Comparison of ENCODE assay signal across 8 cellular contexts in the genomic region with DNA sequence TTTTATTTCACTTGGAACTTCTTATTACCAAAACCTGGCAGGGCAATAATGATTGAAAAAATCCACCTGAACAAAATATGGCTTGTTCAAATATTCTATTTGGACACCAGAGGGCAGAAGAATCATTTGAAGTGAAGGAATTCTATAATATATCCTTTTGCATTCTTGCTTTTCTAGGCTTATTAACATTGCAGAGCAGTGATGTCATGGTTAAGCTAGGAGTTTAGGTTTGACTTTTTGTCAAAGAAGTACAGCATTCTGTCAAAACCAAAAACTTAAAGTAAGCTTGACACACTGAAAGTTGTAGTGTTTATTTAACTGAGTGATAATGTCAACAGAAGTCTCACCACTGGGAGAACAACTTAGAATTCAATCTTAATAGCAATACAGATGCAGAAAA.
DNase-seq lines count a peak whose midpoint lies in the region; ATAC-seq and TF ChIP-seq lines count a peak whose summit lies in the region.

No MANE protein-coding gene starts in this region.

- peak; percentile 37 to 49 for TF ChIP-seq CTCF in mammary epithelial cell (conservative IDR thresholded peaks at IDR 0.05 in 1 of 2, IDR thresholded peaks at IDR 0.05 in 1 of 2; ENCODE audit: extremely low read depth in 1 of 2, insufficient read depth in 1 of 2, low read depth in 1 of 2, low read length in 2 of 2)
- peak; percentile 63 to 72 (median 68) for TF ChIP-seq CTCF in nephron (IDR thresholded peaks at IDR 0.05; ENCODE audit: unreplicated experiment in 3 of 3)

- H3K9me3 Mint-ChIP-seq in nephron, result no peaks in the 10 kb centered on the region

- H3K9ac ChIP-seq in mammary epithelial cell (ENCODE audit: insufficient read depth, low read length) (no peak overlapping the region), neuronal stem cell (ENCODE audit: low read depth, low read length, poor library complexity) (no peak overlapping the region)

- no peak overlapping the region for H3K14ac ChIP-seq in neuronal stem cell (ENCODE audit: low read length)

- H3K4me3 ChIP-seq in mammary epithelial cell (replicated peaks in 1 of 3; ENCODE audit: insufficient read depth in 1 of 3, low read depth in 2 of 3, low read length in 3 of 3) (no peak overlapping the region), neuronal stem cell (ENCODE audit: low read length in 2 of 2) (no peak overlapping the region)

- H2BK5ac ChIP-seq in neuronal stem cell (ENCODE audit: low read length), result no peak overlapping the region

- H3K4me3 Mint-ChIP-seq in nephron, result no peak overlapping the region

- BruUV-seq in mammary epithelial cell (replicated peaks; lab: Mats Ljungman, UMichigan), result no TSS peak

- H4K20me1 ChIP-seq in mammary epithelial cell (ENCODE audit: insufficient read depth, low read length), result no peaks in the 10 kb centered on the region

- no peaks in the 10 kb centered on the region for H3K4me1 ChIP-seq in mammary epithelial cell (ENCODE audit: insufficient read depth, low read length)
- H3K4me1 ChIP-seq in neuronal stem cell (ENCODE audit: control insufficient read depth in 2 of 2, insufficient read depth in 1 of 2, low read depth in 1 of 2, low read length in 2 of 2), result no peaks in the 10 kb centered on the region

- peak; percentile 52 for ATAC-seq in GM21447 (IDR thresholded peaks at IDR 0.05; ENCODE audit: unreplicated experiment)

- in situ Hi-C loops in mammary epithelial cell (cut with MboI; ENCODE audit: low sequenced_read_pairs in 2 of 2), result loop anchor here (25.0 kb wide), 4 partner anchors 431 to 806 kb away; no protein-coding TSS in a partner anchor

- no peak overlapping the region for H3K18ac ChIP-seq in neuronal stem cell (ENCODE audit: low read length)

- no peak overlapping the region for H2BK15ac ChIP-seq in neuronal stem cell (ENCODE audit: low read length)

- no peak overlapping the region for H2BK120ac ChIP-seq in neuronal stem cell (ENCODE audit: low read depth, low read length)

- no peak overlapping the region for H4K8ac ChIP-seq in neuronal stem cell (ENCODE audit: low read depth, low read length)

- no peak overlapping the region for H4K91ac ChIP-seq in neuronal stem cell (ENCODE audit: low read depth, low read length, poor library complexity)

- intact Hi-C loops in mammary epithelial cell (cut with micrococcal nuclease), result loop anchor here (1.0 to 2.0 kb wide), 4 partner anchors 434 to 820 kb away; no protein-coding TSS in a partner anchor

- DNase-seq in D341Med (ENCODE audit: low spot score), result peak; percentile 12
- DNase-seq in NCI-H2081 treated with DMSO at 0.1 percent for 48 hours (lab: John Stamatoyannopoulos, UW), result peak; percentile 26
- DNase-seq in mammary epithelial cell, result peak; percentile 15
- DNase-seq in stimulated activated naive CD4-positive, alpha-beta T cell treated with Interleukin-2 at 50 U/mL for 16 hours (lab: John Stamatoyannopoulos, UW), result no peak
- DNase-seq in neuronal stem cell (ENCODE audit: low spot score), result no peak
- no peak for DNase-seq in NK-92 treated with Interleukin-12 subunit alpha and Interleukin-12 subunit beta, amount 100 ng/mL, for 24 hours (lab: John Stamatoyannopoulos, UW)

- H3K4ac ChIP-seq in neuronal stem cell (ENCODE audit: low read length), result no peak overlapping the region

- no peak overlapping the region for H3K23ac ChIP-seq in neuronal stem cell (ENCODE audit: low read depth, low read length, poor library complexity)

- no peaks in the 10 kb centered on the region for H3K27me3 ChIP-seq in mammary epithelial cell (ENCODE audit: insufficient read depth, low read length)
- H3K27me3 ChIP-seq in neuronal stem cell (ENCODE audit: control insufficient read depth in 3 of 3, insufficient read depth in 3 of 3, low read depth in 1 of 3, low read length in 3 of 3), result no peaks in the 10 kb centered on the region

- H3K4me2 ChIP-seq in mammary epithelial cell (ENCODE audit: insufficient read depth, low read depth, low read length), result no peak overlapping the region
- no peak overlapping the region for H3K4me2 ChIP-seq in neuronal stem cell (ENCODE audit: insufficient read depth, low read length, poor library complexity, severe bottlenecking)

- H2AK5ac ChIP-seq in neuronal stem cell (ENCODE audit: low read depth, low read length), result no peak overlapping the region

- CTCF ChIA-PET in mammary epithelial cell (lab: Charles Lee; ENCODE audit: low non-redundant PET), result no interaction called here

- no peak overlapping the region for H2AFZ ChIP-seq in mammary epithelial cell (ENCODE audit: low read depth, low read length)
- H2AFZ ChIP-seq in neuronal stem cell (ENCODE audit: low read length), result no peak overlapping the region

- no peaks in the 10 kb centered on the region for H3K27me3 Mint-ChIP-seq in nephron (ENCODE audit: low read depth)

- H3K4me1 Mint-ChIP-seq in nephron, result peaks cover 17% of the 10 kb centered on the region

- no peak overlapping the region for H3K27ac ChIP-seq in mammary epithelial cell (ENCODE audit: insufficient read depth, low read depth, low read length)
- no peak overlapping the region for H3K27ac ChIP-seq in neuronal stem cell (replicated peaks; ENCODE audit: low read length)

- H3K27ac Mint-ChIP-seq in nephron, result no peak overlapping the region

- H3K36me3 ChIP-seq in mammary epithelial cell (ENCODE audit: insufficient read depth, low read length), result no peaks in the 10 kb centered on the region
- no peaks in the 10 kb centered on the region for H3K36me3 ChIP-seq in neuronal stem cell (replicated peaks in 1 of 2; ENCODE audit: control insufficient read depth in 2 of 2, insufficient read depth in 2 of 2, low read length in 2 of 2)

- no peaks in the 10 kb centered on the region for H3K79me1 ChIP-seq in neuronal stem cell (ENCODE audit: low read depth, low read length)

- H3K36me3 Mint-ChIP-seq in nephron (ENCODE audit: low read depth), result peaks cover 13% of the 10 kb centered on the region

- dilution Hi-C loops in mammary epithelial cell (cut with HindIII; ENCODE audit: low sequenced_read_pairs), result no loop called here

- H2BK12ac ChIP-seq in neuronal stem cell (ENCODE audit: low read length), result no peak overlapping the region

- H3K79me2 ChIP-seq in mammary epithelial cell (ENCODE audit: insufficient read depth, low read length), result no peaks in the 10 kb centered on the region

- H3K9me3 ChIP-seq in mammary epithelial cell (replicated peaks; ENCODE audit: insufficient read depth, low read length) (no peaks in the 10 kb centered on the region), neuronal stem cell (replicated peaks in 1 of 2; ENCODE audit: control insufficient read depth in 2 of 2, insufficient read depth in 1 of 2, low read depth in 1 of 2, low read length in 2 of 2) (no peaks in the 10 kb centered on the region)

Comparison
In these comparisons a context has a peak if more than half of its experiments do, and no peak if none do; other contexts are left out.
1. DNase-seq: peak in D341Med (single experiment), NCI-H2081 treated with DMSO at 0.1 percent for 48 hours (single experiment) and mammary epithelial cell (single experiment); none in stimulated activated naive CD4-positive, alpha-beta T cell treated with Interleukin-2 at 50 U/mL for 16 hours (single experiment), neuronal stem cell (single experiment) and NK-92 treated with Interleukin-12 subunit alpha and Interleukin-12 subunit beta, amount 100 ng/mL, for 24 hours (single experiment).